In the genomic region with DNA sequence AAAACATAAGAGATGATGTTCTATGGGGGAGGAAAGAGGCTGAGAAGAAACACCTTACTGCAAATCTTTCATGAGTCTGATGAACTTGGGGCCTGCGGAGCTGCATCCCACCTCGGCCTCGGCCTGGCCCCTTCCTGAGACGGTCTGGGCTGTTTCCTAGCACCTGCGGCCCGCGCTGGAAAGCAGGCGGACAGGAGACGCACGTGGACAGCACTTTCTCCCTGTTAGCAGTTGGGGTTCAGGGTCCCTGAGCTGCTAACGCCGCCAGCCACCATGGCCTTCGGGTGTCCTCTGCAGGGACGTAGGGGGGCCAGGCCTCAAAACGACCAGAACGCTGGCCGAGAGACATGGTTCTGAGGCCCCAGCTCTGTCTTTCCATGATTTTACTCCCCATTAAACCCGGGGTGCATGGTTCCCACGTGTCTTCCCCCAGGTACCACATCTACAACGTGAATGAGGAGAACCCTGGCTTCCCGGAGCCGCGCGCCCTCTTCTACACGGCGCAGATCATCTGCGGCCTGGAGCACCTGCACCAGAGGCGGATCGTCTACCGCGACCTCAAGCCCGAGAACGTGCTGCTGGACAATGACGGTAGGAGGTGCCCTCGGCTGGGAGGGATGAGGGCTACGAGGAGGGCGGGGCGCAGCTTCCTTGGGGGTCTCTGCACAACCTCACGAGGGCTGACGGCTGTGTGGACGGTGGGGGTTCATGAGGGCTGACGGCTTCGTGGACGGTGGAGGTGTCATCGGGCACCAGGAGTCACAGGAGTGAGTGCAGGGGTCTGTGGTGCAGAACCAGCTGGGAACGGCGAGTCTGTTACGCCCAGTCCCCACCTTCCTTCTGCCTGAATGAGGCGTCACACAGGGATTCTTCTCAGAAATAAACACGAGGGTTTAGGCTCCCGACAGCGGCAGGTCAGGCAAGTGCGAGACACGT, we compare ENCODE assay signal across 1 cellular context.
A peak's percentile ranks its signal among the peaks of the same experiment; 100 is the strongest.
TF ChIP-seq lines count a peak whose summit lies in the region.

No MANE protein-coding gene starts in this region.

TF ChIP-seq in K562, 482 proteins besides CTCF, POLR2A, EP300 and RAD21:
- TF ChIP-seq KAT8 (IDR thresholded peaks at IDR 0.05; ENCODE audit: low read depth) (no peak), BHLHE40 (IDR thresholded peaks at IDR 0.05; ENCODE audit: low read length) (0 out of 2 replicates have a peak, but pooled peaks have one; percentile 38)
